Comparison of ENCODE assay signal across 8 cellular contexts in the genomic region with DNA sequence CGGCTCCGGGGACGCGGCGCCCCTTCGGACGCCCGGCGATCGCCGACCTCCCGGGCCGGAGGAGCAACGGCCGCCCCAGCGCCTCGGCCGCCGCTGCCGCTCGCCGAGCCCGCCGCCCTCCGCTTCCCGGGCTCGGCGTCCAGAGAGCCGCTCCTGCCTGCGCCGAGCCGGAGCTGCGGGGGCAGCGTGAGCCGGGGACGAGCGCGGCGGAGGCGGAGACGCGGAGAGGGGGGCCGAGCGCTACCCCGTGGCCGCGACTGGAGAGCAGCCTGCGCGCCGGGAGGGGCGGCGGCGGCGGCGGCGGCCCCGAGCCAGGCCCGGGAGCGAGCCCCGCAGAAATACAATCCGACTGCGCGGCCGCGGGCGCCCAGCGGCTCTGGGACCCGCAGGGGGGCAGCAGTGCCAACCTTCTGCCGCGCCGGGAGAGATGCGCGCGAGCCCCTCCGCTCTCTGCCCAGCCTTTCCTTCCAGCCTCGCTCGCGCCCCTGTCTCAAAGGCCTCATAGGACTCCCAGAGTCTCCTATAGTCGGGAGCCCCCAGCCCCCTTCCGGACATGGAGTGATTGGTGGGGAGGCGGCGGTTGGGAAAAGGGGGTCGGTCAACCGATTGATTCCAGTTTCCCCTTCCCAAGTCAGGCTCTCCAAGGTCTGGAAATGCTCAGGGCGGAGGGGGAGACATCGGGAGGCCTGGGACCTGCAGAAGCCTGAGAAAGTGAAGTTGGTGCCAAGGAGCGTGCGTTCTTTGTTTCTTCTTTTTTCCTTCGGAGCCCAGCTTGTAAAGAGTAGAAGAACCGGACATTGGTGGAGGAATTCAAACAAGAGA. TPM values are rescaled to one million over a fixed set of nuclear protein-coding genes. Genes with fewer than 3 reads are reported as not detected.
DNase-seq lines count a peak whose midpoint lies in the region; ATAC-seq and TF ChIP-seq lines count a peak whose summit lies in the region.

No MANE protein-coding gene starts in this region.

- no peaks in the 10 kb centered on the region for H3K36me3 Mint-ChIP-seq in T-cell
- no peaks in the 10 kb centered on the region for H3K36me3 Mint-ChIP-seq in memory B cell
- H3K36me3 Mint-ChIP-seq in stimulated activated naive CD8-positive, alpha-beta T cell treated with anti-CD3 and anti-CD28 coated beads, Interleukin-15, Interleukin-2, amounts not matched to agents 100 ng/mL and 50 ng/mL, for 24 hours (ENCODE audit: low read depth) = no peaks in the 10 kb centered on the region

- H3K4me1 Mint-ChIP-seq in T-cell = peaks cover 21 to 31% (median 30%) of the 10 kb centered on the region in 3 donors
- peaks cover 16% of the 10 kb centered on the region for H3K4me1 Mint-ChIP-seq in memory B cell
- H3K4me1 Mint-ChIP-seq in stimulated activated naive CD8-positive, alpha-beta T cell treated with anti-CD3 and anti-CD28 coated beads, Interleukin-15, Interleukin-2, amounts not matched to agents 100 ng/mL and 50 ng/mL, for 24 hours (ENCODE audit: low read depth) = peaks cover 15% of the 10 kb centered on the region

- POLR2A ChIA-PET in T-cell (lab: Charles Lee) = no interaction called here

- DNase-seq in stimulated activated naive CD4-positive, alpha-beta T cell (lab: John Stamatoyannopoulos, UW) = peak in 4 of 6 experiments; percentile 11 to 50 (median 33)
- DNase-seq in stimulated activated naive CD4-positive, alpha-beta T cell treated with Interleukin-2 at 50 U/mL for 16 hours (lab: John Stamatoyannopoulos, UW) = no peak
- DNase-seq in T-cell (peak in 16 of 34 experiments; percentile 12 to 68 (median 32)), dermis blood vessel endothelial cell (peak; percentile 35), memory B cell (ENCODE audit: low spot score in 2 of 2) (peak; percentile 45 to 62), GM10266 (ENCODE audit: extremely low spot score) (no peak)

- peak; percentile 70 to 75 (median 72) for ATAC-seq in T-cell (replicated peaks in 1 of 4)
- ATAC-seq in memory B cell (ENCODE audit: low read depth) = peak; percentile 72
- no peak for ATAC-seq in HG03039 (IDR thresholded peaks at IDR 0.05; ENCODE audit: unreplicated experiment)

- CTCF ChIA-PET in T-cell (lab: Charles Lee) = interaction anchor here in 1 of 2 donors (0.9 kb wide), 1 partner anchor 59 kb away, joined by 3 read pairs; no protein-coding TSS in a partner anchor

- H3K27me3 Mint-ChIP-seq in T-cell (peaks cover 0 to 49% of the 10 kb centered on the region in 2 donors), memory B cell (no peaks in the 10 kb centered on the region)
- H3K27me3 Mint-ChIP-seq in stimulated activated naive CD8-positive, alpha-beta T cell treated with anti-CD3 and anti-CD28 coated beads, Interleukin-15, Interleukin-2, amounts not matched to agents 100 ng/mL and 50 ng/mL, for 24 hours = peaks cover 17% of the 10 kb centered on the region

- H3K27ac Mint-ChIP-seq in T-cell (no peak overlapping the region), memory B cell (no peak overlapping the region)
- H3K27ac Mint-ChIP-seq in stimulated activated naive CD8-positive, alpha-beta T cell treated with anti-CD3 and anti-CD28 coated beads, Interleukin-15, Interleukin-2, amounts not matched to agents 100 ng/mL and 50 ng/mL, for 24 hours = no peak overlapping the region

- no peaks in the 10 kb centered on the region for H3K9me3 Mint-ChIP-seq in T-cell
- H3K9me3 Mint-ChIP-seq in memory B cell = no peaks in the 10 kb centered on the region
- H3K9me3 Mint-ChIP-seq in stimulated activated naive CD8-positive, alpha-beta T cell treated with anti-CD3 and anti-CD28 coated beads, Interleukin-15, Interleukin-2, amounts not matched to agents 100 ng/mL and 50 ng/mL, for 24 hours = no peaks in the 10 kb centered on the region

- TF ChIP-seq CTCF in GM10266 (IDR thresholded peaks at IDR 0.05; ENCODE audit: control insufficient read depth, insufficient read depth, low read depth, missing control alignments) = no peak

- H3K4me3 Mint-ChIP-seq in T-cell = peak overlapping the region; percentile 65 to 69 (median 65)
- peak overlapping the region; percentile 84 for H3K4me3 Mint-ChIP-seq in memory B cell
- peak overlapping the region; percentile 39 for H3K4me3 Mint-ChIP-seq in stimulated activated naive CD8-positive, alpha-beta T cell treated with anti-CD3 and anti-CD28 coated beads, Interleukin-15, Interleukin-2, amounts not matched to agents 100 ng/mL and 50 ng/mL, for 24 hours

RNA-seq across cellular contexts. Expression of gene SDK2, which starts 1.0 kb away (rescaled TPM):
- 1 to 10 TPM; 2.9 to 8.3 (median 4.8) TPM for total RNA-seq in T-cell
- total RNA-seq in dermis blood vessel endothelial cell = not detected in 2 replicates

Comparison
In these comparisons a context has a peak if more than half of its experiments do, and no peak if none do; other contexts are left out.
1. DNase-seq: peak in stimulated activated naive CD4-positive, alpha-beta T cell (4 of 6), dermis blood vessel endothelial cell (single experiment) and memory B cell (2 of 2); none in stimulated activated naive CD4-positive, alpha-beta T cell treated with Interleukin-2 at 50 U/mL for 16 hours (single experiment) and GM10266 (single experiment).
2. Peak in every context shown above with its lines, with median percentiles within 50 percentile points of each other: H3K4me3 Mint-ChIP-seq.